Comparison of ENCODE assay signal across 8 cellular contexts in genomic region chr11:2975594-2975993, GRCh38. TPM values are rescaled to one million over a fixed set of nuclear protein-coding genes. Genes with fewer than 3 reads are reported as not detected.
DNase-seq lines count a peak whose midpoint lies in the region; TF ChIP-seq lines count a peak whose summit lies in the region.

No MANE protein-coding gene starts in this region.

- H3K4me1 ChIP-seq in ovary (ENCODE audit: insufficient read depth), result peaks cover 5% of the 10 kb centered on the region

- TF ChIP-seq EP300 in ovary (IDR thresholded peaks at IDR 0.05), result no peak

- no peaks in the 10 kb centered on the region for H3K9me3 ChIP-seq in ovary

- peaks cover 16% of the 10 kb centered on the region for H3K36me3 Mint-ChIP-seq in progenitor cell of endocrine pancreas (ENCODE audit: insufficient read depth)

- H3K4me3 Mint-ChIP-seq in progenitor cell of endocrine pancreas (ENCODE audit: low read depth), result no peak overlapping the region

- H3K27ac Mint-ChIP-seq in progenitor cell of endocrine pancreas, result no peak overlapping the region

- no peaks in the 10 kb centered on the region for H3K27me3 Mint-ChIP-seq in progenitor cell of endocrine pancreas

- DNase-seq in NCI-H446 (lab: John Stamatoyannopoulos, UW), result peak; percentile 9 to 23
- no peak for DNase-seq in NCI-H446 treated with DMSO at 0.1 percent for 48 hours (lab: John Stamatoyannopoulos, UW)
- DNase-seq in NCI-H1694 treated with DMSO at 0.1 percent for 48 hours (lab: John Stamatoyannopoulos, UW), result peak; percentile 37
- DNase-seq in activated T-cell treated with anti-CD3 and anti-CD28 coated beads for 4 hours, result peak; percentile 23
- peak; percentile 48 for DNase-seq in fibroblast of villous mesenchyme (ENCODE audit: low read depth)
- DNase-seq in progenitor cell of endocrine pancreas (ENCODE audit: low spot score, unreplicated experiment), result no peak
- no peak for DNase-seq in ovary
- DNase-seq in T-helper 9 cell, result no peak

- no peaks in the 10 kb centered on the region for H3K9me3 Mint-ChIP-seq in progenitor cell of endocrine pancreas (ENCODE audit: low read depth)

- no peaks in the 10 kb centered on the region for H3K4me1 Mint-ChIP-seq in progenitor cell of endocrine pancreas (ENCODE audit: low read depth)

- TF ChIP-seq POLR2A in ovary (IDR thresholded peaks at IDR 0.05), result no peak

- peak; percentile 61 for TF ChIP-seq CTCF in fibroblast of villous mesenchyme (IDR thresholded peaks at IDR 0.05; ENCODE audit: insufficient read depth, low read depth, low read length)
- TF ChIP-seq CTCF in progenitor cell of endocrine pancreas (IDR thresholded peaks at IDR 0.05; ENCODE audit: unreplicated experiment), result peak; percentile 41
- TF ChIP-seq CTCF in ovary (IDR thresholded peaks at IDR 0.05), result no peak

- no peaks in the 10 kb centered on the region for H3K27me3 ChIP-seq in ovary

- intact Hi-C loops in ovary (cut with DNase I), result no loop called here

- H3K36me3 ChIP-seq in ovary, result no peaks in the 10 kb centered on the region

- H3K27ac ChIP-seq in ovary, result no peak overlapping the region

- 86 to 88% (median 88%) methylated on average over 4 of the region's 4 CpGs for WGBS in ovary, 3 donors

- no peak overlapping the region for H3K4me3 ChIP-seq in fibroblast of villous mesenchyme (ENCODE audit: low read depth, low read length)
- no peak overlapping the region for H3K4me3 ChIP-seq in ovary

RNA-seq across cellular contexts. Expression of gene NAP1L4, which starts 16.5 kb away (rescaled TPM):
- total RNA-seq in fibroblast of villous mesenchyme (87.6 and 121 TPM in 2 replicates), progenitor cell of endocrine pancreas (184 and 201 TPM in 2 replicates), ovary (100 to 1,000 TPM in 6 of 7 donors, 10 to 100 TPM in 1; 71.3 to 136 (median 102) TPM)
- polyA plus RNA-seq in ovary, result 100 to 1,000 TPM in 1 of 2 donors, 10 to 100 TPM in 1; 54.4 to 112 TPM

RNA-seq across cellular contexts. Expression of gene PHLDA2, which starts 46.4 kb away (rescaled TPM):
- total RNA-seq in fibroblast of villous mesenchyme (7.3 and 13.2 TPM in 2 replicates), progenitor cell of endocrine pancreas (1.2 and 1.9 TPM in 2 replicates), ovary (10 to 100 TPM in 1 of 7 donors, 1 to 10 TPM in 3, under 1 TPM in 3; 0.60 to 11.3 (median 1.7) TPM)
- polyA plus RNA-seq in ovary, result 1 to 10 TPM in 1 of 2 donors, not detected in 1; 4.4 TPM

Comparison
In these comparisons a context has a peak if more than half of its experiments do, and no peak if none do; other contexts are left out.
1. DNase-seq: peak in NCI-H446 (2 of 2), NCI-H1694 treated with DMSO at 0.1 percent for 48 hours (single experiment), activated T-cell treated with anti-CD3 and anti-CD28 coated beads for 4 hours (single experiment) and fibroblast of villous mesenchyme (single experiment); none in NCI-H446 treated with DMSO at 0.1 percent for 48 hours (single experiment), progenitor cell of endocrine pancreas (single experiment), ovary (0 of 5) and T-helper 9 cell (single experiment).
2. CTCF ChIP-seq: peak in fibroblast of villous mesenchyme (single experiment) and progenitor cell of endocrine pancreas (single experiment); none in ovary (0 of 3).